ENCODE assay signal across 5 cellular contexts in genomic region chr5:61028382-61028781, GRCh38.
"Had no signal": no experiment of that assay in that cellular context is flagged by ENCODE, and none has a peak within 500 bp of the region (broad histone marks: within the 10 kb centered on the region; RNA-seq: fewer than 3 reads in every experiment).

No MANE protein-coding gene starts in this region.

- H3K27ac Mint-ChIP-seq: IgD-negative memory B cell had no signal

- H3K4me3 ChIP-seq: K562 had no signal

- DNase-seq: IMR-90 had no signal

- H3K27ac ChIP-seq: HL-60 had no signal

- ATAC-seq: HepG2, K562 had no signal

- H3K4me3 Mint-ChIP-seq: IgD-negative memory B cell had no signal

- H3K27me3 Mint-ChIP-seq: IgD-negative memory B cell had no signal
